ENCODE assay signal across 14 cellular contexts in genomic region chr1:201221201-201221846, GRCh38. TPM values are rescaled to one million over a fixed set of nuclear protein-coding genes. Genes with fewer than 3 reads are reported as not detected.
"Had no signal": no experiment of that assay in that cellular context is flagged by ENCODE, and none has a peak within 500 bp of the region (broad histone marks: within the 10 kb centered on the region; RNA-seq: fewer than 3 reads in every experiment).

No MANE protein-coding gene starts in this region.

- H3K4me1 ChIP-seq: heart right ventricle, parathyroid adenoma had no signal

- H3K36me3 ChIP-seq: cardiac muscle cell, gastrocnemius medialis, heart right ventricle had no signal

- H3K27ac Mint-ChIP-seq: activated naive CD8-positive, alpha-beta T cell treated with anti-CD3 and anti-CD28 coated beads, Interleukin-2, amount 50 U/mL, for 24 hours; mesothelial cell of epicardium; stimulated activated effector memory CD8-positive, alpha-beta T cell treated with anti-CD3 and anti-CD28 coated beads, Interleukin-12 subunit alpha, Interleukin-12 subunit beta, amount 100 ng/mL, for 72 hours had no signal

- H3K9me3 Mint-ChIP-seq: activated naive CD8-positive, alpha-beta T cell treated with anti-CD3 and anti-CD28 coated beads, Interleukin-2, amount 50 U/mL, for 24 hours; mesothelial cell of epicardium; neural crest cell; stimulated activated effector memory CD8-positive, alpha-beta T cell treated with anti-CD3 and anti-CD28 coated beads, Interleukin-12 subunit alpha, Interleukin-12 subunit beta, amount 100 ng/mL, for 72 hours had no signal

- H3K27ac ChIP-seq: cardiac muscle cell, heart right ventricle, parathyroid adenoma had no signal

- H3K4me1 Mint-ChIP-seq: activated naive CD8-positive, alpha-beta T cell treated with anti-CD3 and anti-CD28 coated beads, Interleukin-2, amount 50 U/mL, for 24 hours; mesothelial cell of epicardium; stimulated activated effector memory CD8-positive, alpha-beta T cell treated with anti-CD3 and anti-CD28 coated beads, Interleukin-12 subunit alpha, Interleukin-12 subunit beta, amount 100 ng/mL, for 72 hours had no signal

- H3K27me3 Mint-ChIP-seq: activated naive CD8-positive, alpha-beta T cell treated with anti-CD3 and anti-CD28 coated beads, Interleukin-2, amount 50 U/mL, for 24 hours had no signal

- H3K4me3 ChIP-seq: cardiac muscle cell, gastrocnemius medialis, heart right ventricle had no signal

- H3K36me3 Mint-ChIP-seq: mesothelial cell of epicardium; stimulated activated effector memory CD8-positive, alpha-beta T cell treated with anti-CD3 and anti-CD28 coated beads, Interleukin-12 subunit alpha, Interleukin-12 subunit beta, amount 100 ng/mL, for 72 hours had no signal

- H3K27me3 ChIP-seq: cardiac muscle cell, gastrocnemius medialis, heart right ventricle had no signal

- H3K4me3 Mint-ChIP-seq: activated naive CD8-positive, alpha-beta T cell treated with anti-CD3 and anti-CD28 coated beads, Interleukin-2, amount 50 U/mL, for 24 hours; mesothelial cell of epicardium; neural crest cell; stimulated activated effector memory CD8-positive, alpha-beta T cell treated with anti-CD3 and anti-CD28 coated beads, Interleukin-12 subunit alpha, Interleukin-12 subunit beta, amount 100 ng/mL, for 72 hours had no signal

- H3K9me3 ChIP-seq: gastrocnemius medialis, heart right ventricle had no signal

- ATAC-seq: activated CD4-positive, CD25-positive, alpha-beta regulatory T cell treated with anti-CD3 and anti-CD28 coated beads, Interleukin-2, amount 50 U/mL, for 24 hours; activated naive CD8-positive, alpha-beta T cell treated with anti-CD3 and anti-CD28 coated beads, Interleukin-2, amount 50 U/mL, for 24 hours; gastrocnemius medialis; stimulated activated effector memory CD8-positive, alpha-beta T cell treated with anti-CD3 and anti-CD28 coated beads, Interleukin-12 subunit alpha, Interleukin-12 subunit beta, amount 100 ng/mL, for 72 hours had no signal

- DNase-seq: activated naive CD8-positive, alpha-beta T cell treated with anti-CD3 and anti-CD28 coated beads, Interleukin-2, amount 50 U/mL, for 24 hours; activated T-cell treated with anti-CD3 and anti-CD28 coated beads, Interleukin-2, amount 50 U/mL, for 1 hour; effector CD4-positive, alpha-beta T cell; gastrocnemius medialis; heart right ventricle; retina; SHP77 had no signal

RNA-seq across cellular contexts. Expression of gene IGFN1, which starts 30.7 kb away (rescaled TPM):
- total RNA-seq: cardiac muscle cell; neural crest cell; T-helper 2 cell treated with Interferon-gamma antibody and Interleukin-4, amounts not matched to agents 100 ng/mL and 5 ng/mL, for 36 hours had no signal
